1 cellular context compared by ENCODE assay signal in genomic region chr11:123741159-123741951, GRCh38.
A peak's percentile ranks its signal among the peaks of the same experiment; 100 is the strongest.
TF ChIP-seq lines count a peak whose summit lies in the region.

Gene ZNF202, minus strand, starts transcription at chr11:123741660. Its CDS starts 10,772 bp downstream, at chr11:123730888.

TF ChIP-seq in HepG2, 621 proteins besides CTCF, POLR2A, EP300 and RAD21 (continued from another document and continues in another):
- TF ChIP-seq KIAA2018 (CRISPR knock-in tag; IDR thresholded peaks at IDR 0.05; ENCODE audit: borderline replicate concordance) (no peak), SAP130 (CRISPR knock-in tag; IDR thresholded peaks at IDR 0.05; ENCODE audit: low read depth) (peak; percentile 95), RFX1 (IDR thresholded peaks at IDR 0.05) (no peak), RXRB (CRISPR knock-in tag; IDR thresholded peaks at IDR 0.05; ENCODE audit: borderline replicate concordance) (peak; percentile 48), ZNF484 (CRISPR knock-in tag; IDR thresholded peaks at IDR 0.05; ENCODE audit: borderline replicate concordance, low read depth) (no peak), BORCS8-MEF2B (CRISPR knock-in tag; IDR thresholded peaks at IDR 0.05) (no peak), KLF9 (CRISPR knock-in tag; IDR thresholded peaks at IDR 0.05; ENCODE audit: low read depth) (no peak; the same call in 1 of the 2 replicates), TBL1XR1 (IDR thresholded peaks at IDR 0.05; ENCODE audit: borderline replicate concordance, low read length, partially characterized antibody) (no peak), CCAR2 (optimal IDR thresholded peaks at IDR 0.05; ENCODE audit: low read depth, low read length) (no peak), ZNF12 (CRISPR knock-in tag; IDR thresholded peaks at IDR 0.05) (peak; percentile 27; the same call in 1 of the 2 replicates), ZNF331 (CRISPR knock-in tag; IDR thresholded peaks at IDR 0.05) (peak; percentile 21; the same call in 1 of the 2 replicates), ZNF598 (CRISPR knock-in tag; IDR thresholded peaks at IDR 0.05; ENCODE audit: borderline replicate concordance) (no peak), ESRRA (CRISPR knock-in tag; IDR thresholded peaks at IDR 0.05; ENCODE audit: low read depth) (peak; percentile 65; the same call in 1 of the 2 replicates), STAT5B (CRISPR knock-in tag; IDR thresholded peaks at IDR 0.05) (no peak), ZBTB7B (CRISPR knock-in tag; IDR thresholded peaks at IDR 0.05) (no peak; the same call in 1 of the 2 replicates), ZNF225 (CRISPR knock-in tag; IDR thresholded peaks at IDR 0.05) (no peak), ZC3H13 (CRISPR knock-in tag; IDR thresholded peaks at IDR 0.05) (peak; percentile 30; the same call in 1 of the 2 replicates), ZNF768 (CRISPR knock-in tag; IDR thresholded peaks at IDR 0.05) (0 out of 2 replicates have a peak, but pooled peaks have one; percentile 10), ZNF790 (CRISPR knock-in tag; IDR thresholded peaks at IDR 0.05; ENCODE audit: borderline replicate concordance) (peak; percentile 28; the same call in 1 of the 2 replicates), EEA1 (CRISPR knock-in tag; IDR thresholded peaks at IDR 0.05; ENCODE audit: borderline replicate concordance) (no peak), ZSCAN20 (CRISPR knock-in tag; IDR thresholded peaks at IDR 0.05; ENCODE audit: borderline replicate concordance) (no peak), ZBTB20 (CRISPR knock-in tag; IDR thresholded peaks at IDR 0.05; ENCODE audit: borderline replicate concordance, low read depth) (no peak), ZNF382 (CRISPR knock-in tag; IDR thresholded peaks at IDR 0.05; ENCODE audit: borderline replicate concordance) (no peak)
- TF ChIP-seq, protein P1, sequence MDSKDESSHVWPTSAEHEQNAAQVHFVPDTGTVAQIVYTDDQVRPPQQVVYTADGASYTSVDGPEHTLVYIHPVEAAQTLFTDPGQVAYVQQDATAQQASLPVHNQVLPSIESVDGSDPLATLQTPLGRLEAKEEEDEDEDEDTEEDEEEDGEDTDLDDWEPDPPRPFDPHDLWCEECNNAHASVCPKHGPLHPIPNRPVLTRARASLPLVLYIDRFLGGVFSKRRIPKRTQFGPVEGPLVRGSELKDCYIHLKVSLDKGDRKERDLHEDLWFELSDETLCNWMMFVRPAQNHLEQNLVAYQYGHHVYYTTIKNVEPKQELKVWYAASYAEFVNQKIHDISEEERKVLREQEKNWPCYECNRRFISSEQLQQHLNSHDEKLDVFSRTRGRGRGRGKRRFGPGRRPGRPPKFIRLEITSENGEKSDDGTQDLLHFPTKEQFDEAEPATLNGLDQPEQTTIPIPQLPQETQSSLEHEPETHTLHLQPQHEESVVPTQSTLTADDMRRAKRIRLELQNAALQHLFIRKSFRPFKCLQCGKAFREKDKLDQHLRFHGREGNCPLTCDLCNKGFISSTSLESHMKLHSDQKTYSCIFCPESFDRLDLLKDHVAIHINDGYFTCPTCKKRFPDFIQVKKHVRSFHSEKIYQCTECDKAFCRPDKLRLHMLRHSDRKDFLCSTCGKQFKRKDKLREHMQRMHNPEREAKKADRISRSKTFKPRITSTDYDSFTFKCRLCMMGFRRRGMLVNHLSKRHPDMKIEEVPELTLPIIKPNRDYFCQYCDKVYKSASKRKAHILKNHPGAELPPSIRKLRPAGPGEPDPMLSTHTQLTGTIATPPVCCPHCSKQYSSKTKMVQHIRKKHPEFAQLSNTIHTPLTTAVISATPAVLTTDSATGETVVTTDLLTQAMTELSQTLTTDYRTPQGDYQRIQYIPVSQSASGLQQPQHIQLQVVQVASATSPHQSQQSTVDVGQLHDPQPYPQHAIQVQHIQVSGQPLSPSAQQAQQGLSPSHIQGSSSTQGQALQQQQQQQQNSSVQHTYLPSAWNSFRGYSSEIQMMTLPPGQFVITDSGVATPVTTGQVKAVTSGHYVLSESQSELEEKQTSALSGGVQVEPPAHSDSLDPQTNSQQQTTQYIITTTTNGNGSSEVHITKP (CRISPR knock-in tag; IDR thresholded peaks at IDR 0.05; ENCODE audit: low read depth), result peak; percentile 66; the same call in 1 of the 2 replicates
- TF ChIP-seq, protein P2, sequence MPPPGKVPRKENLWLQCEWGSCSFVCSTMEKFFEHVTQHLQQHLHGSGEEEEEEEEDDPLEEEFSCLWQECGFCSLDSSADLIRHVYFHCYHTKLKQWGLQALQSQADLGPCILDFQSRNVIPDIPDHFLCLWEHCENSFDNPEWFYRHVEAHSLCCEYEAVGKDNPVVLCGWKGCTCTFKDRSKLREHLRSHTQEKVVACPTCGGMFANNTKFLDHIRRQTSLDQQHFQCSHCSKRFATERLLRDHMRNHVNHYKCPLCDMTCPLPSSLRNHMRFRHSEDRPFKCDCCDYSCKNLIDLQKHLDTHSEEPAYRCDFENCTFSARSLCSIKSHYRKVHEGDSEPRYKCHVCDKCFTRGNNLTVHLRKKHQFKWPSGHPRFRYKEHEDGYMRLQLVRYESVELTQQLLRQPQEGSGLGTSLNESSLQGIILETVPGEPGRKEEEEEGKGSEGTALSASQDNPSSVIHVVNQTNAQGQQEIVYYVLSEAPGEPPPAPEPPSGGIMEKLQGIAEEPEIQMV (CRISPR knock-in tag; IDR thresholded peaks at IDR 0.05; ENCODE audit: low read depth), result no peak
- TF ChIP-seq, protein P3, sequence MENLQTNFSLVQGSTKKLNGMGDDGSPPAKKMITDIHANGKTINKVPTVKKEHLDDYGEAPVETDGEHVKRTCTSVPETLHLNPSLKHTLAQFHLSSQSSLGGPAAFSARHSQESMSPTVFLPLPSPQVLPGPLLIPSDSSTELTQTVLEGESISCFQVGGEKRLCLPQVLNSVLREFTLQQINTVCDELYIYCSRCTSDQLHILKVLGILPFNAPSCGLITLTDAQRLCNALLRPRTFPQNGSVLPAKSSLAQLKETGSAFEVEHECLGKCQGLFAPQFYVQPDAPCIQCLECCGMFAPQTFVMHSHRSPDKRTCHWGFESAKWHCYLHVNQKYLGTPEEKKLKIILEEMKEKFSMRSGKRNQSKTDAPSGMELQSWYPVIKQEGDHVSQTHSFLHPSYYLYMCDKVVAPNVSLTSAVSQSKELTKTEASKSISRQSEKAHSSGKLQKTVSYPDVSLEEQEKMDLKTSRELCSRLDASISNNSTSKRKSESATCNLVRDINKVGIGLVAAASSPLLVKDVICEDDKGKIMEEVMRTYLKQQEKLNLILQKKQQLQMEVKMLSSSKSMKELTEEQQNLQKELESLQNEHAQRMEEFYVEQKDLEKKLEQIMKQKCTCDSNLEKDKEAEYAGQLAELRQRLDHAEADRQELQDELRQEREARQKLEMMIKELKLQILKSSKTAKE (CRISPR knock-in tag; IDR thresholded peaks at IDR 0.05; ENCODE audit: borderline replicate concordance), result no peak; the same call in 1 of the 2 replicates
- TF ChIP-seq, protein P4, sequence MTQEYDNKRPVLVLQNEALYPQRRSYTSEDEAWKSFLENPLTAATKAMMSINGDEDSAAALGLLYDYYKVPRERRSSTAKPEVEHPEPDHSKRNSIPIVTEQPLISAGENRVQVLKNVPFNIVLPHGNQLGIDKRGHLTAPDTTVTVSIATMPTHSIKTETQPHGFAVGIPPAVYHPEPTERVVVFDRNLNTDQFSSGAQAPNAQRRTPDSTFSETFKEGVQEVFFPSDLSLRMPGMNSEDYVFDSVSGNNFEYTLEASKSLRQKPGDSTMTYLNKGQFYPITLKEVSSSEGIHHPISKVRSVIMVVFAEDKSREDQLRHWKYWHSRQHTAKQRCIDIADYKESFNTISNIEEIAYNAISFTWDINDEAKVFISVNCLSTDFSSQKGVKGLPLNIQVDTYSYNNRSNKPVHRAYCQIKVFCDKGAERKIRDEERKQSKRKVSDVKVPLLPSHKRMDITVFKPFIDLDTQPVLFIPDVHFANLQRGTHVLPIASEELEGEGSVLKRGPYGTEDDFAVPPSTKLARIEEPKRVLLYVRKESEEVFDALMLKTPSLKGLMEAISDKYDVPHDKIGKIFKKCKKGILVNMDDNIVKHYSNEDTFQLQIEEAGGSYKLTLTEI (CRISPR knock-in tag; conservative IDR thresholded peaks at IDR 0.05), result no peak
- TF ChIP-seq, protein P5, sequence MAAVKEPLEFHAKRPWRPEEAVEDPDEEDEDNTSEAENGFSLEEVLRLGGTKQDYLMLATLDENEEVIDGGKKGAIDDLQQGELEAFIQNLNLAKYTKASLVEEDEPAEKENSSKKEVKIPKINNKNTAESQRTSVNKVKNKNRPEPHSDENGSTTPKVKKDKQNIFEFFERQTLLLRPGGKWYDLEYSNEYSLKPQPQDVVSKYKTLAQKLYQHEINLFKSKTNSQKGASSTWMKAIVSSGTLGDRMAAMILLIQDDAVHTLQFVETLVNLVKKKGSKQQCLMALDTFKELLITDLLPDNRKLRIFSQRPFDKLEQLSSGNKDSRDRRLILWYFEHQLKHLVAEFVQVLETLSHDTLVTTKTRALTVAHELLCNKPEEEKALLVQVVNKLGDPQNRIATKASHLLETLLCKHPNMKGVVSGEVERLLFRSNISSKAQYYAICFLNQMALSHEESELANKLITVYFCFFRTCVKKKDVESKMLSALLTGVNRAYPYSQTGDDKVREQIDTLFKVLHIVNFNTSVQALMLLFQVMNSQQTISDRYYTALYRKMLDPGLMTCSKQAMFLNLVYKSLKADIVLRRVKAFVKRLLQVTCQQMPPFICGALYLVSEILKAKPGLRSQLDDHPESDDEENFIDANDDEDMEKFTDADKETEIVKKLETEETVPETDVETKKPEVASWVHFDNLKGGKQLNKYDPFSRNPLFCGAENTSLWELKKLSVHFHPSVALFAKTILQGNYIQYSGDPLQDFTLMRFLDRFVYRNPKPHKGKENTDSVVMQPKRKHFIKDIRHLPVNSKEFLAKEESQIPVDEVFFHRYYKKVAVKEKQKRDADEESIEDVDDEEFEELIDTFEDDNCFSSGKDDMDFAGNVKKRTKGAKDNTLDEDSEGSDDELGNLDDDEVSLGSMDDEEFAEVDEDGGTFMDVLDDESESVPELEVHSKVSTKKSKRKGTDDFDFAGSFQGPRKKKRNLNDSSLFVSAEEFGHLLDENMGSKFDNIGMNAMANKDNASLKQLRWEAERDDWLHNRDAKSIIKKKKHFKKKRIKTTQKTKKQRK (IDR thresholded peaks at IDR 0.05; ENCODE audit: low read length), result no peak
- TF ChIP-seq, protein P6, sequence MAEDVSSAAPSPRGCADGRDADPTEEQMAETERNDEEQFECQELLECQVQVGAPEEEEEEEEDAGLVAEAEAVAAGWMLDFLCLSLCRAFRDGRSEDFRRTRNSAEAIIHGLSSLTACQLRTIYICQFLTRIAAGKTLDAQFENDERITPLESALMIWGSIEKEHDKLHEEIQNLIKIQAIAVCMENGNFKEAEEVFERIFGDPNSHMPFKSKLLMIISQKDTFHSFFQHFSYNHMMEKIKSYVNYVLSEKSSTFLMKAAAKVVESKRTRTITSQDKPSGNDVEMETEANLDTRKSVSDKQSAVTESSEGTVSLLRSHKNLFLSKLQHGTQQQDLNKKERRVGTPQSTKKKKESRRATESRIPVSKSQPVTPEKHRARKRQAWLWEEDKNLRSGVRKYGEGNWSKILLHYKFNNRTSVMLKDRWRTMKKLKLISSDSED (CRISPR knock-in tag; IDR thresholded peaks at IDR 0.05), result no peak
